ENCODE assay signal across 21 cellular contexts in the genomic region with DNA sequence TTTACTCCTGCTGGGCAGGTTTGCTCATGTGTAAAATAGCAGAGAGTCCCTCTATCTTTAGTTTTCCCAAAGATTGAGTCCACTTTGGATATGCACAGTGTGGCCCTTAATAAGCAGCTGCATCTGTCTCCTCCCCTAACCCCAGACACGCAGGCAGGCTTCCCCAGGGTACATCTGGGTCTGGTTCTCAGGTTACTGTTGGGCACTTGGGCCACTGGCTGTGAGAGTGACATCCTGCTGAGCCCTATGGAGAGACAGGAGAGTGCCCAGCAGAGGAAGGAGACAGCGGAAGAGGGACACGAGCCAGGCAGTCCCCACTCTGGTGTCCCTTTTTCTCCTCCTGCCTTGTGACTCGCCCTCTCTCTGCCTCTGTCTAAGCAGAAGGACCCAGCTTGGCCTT. TPM values are rescaled to one million over a fixed set of nuclear protein-coding genes. Genes with fewer than 3 reads are reported as not detected.
A peak's percentile ranks its signal among the peaks of the same experiment; 100 is the strongest.
DNase-seq lines count a peak whose midpoint lies in the region; ATAC-seq lines count a peak whose summit lies in the region.
"Had no signal": no experiment of that assay in that cellular context is flagged by ENCODE, and none has a peak within 500 bp of the region (broad histone marks: within the 10 kb centered on the region; RNA-seq: fewer than 3 reads in every experiment).

No MANE protein-coding gene starts in this region.

- H3K23ac ChIP-seq in mesendoderm (ENCODE audit: low read length) = no peak overlapping the region

- H4K5ac ChIP-seq in mesendoderm (ENCODE audit: low read length) = no peak overlapping the region

- no peak overlapping the region for H3K27ac ChIP-seq in mesendoderm (ENCODE audit: low read depth, low read length)
- H3K27ac ChIP-seq: left lung, sigmoid colon had no signal

- no peak overlapping the region for H4K8ac ChIP-seq in mesendoderm (ENCODE audit: low read depth, low read length)

- no CpG with 5 or more reads among the region's 4 CpGs for WGBS in mesendoderm (ENCODE audit: extremely low coverage, insufficient coverage, low lambda C conversion rate)

- ATAC-seq in GM21390 (IDR thresholded peaks at IDR 0.05; ENCODE audit: unreplicated experiment) = no peak
- ATAC-seq: activated T-cell treated with anti-CD3 and anti-CD28 coated beads, Interleukin-2, amount 50 U/mL, for 72 hours; HCT116; left lung; PC-3; T-cell had no signal

- no peak overlapping the region for H2AK5ac ChIP-seq in mesendoderm (ENCODE audit: low read length)

- H3K4me1 ChIP-seq in mesendoderm (ENCODE audit: control insufficient read depth, low read depth, low read length) = no peaks in the 10 kb centered on the region
- H3K4me1 ChIP-seq: left lung, sigmoid colon had no signal

- no peak overlapping the region for H3K4ac ChIP-seq in mesendoderm (ENCODE audit: low read depth, low read length)

- DNase-seq in NCI-H1417 (lab: John Stamatoyannopoulos, UW) = peak in 2 of 3 experiments; percentile 23 to 56
- no peak for DNase-seq in NCI-H1417 treated with DMSO at 0.1 percent for 48 hours (lab: John Stamatoyannopoulos, UW)
- DNase-seq in H7 = peak; percentile 15
- peak; percentile 70 for DNase-seq in NCI-H510A treated with DMSO at 0.1 percent for 48 hours (lab: John Stamatoyannopoulos, UW)
- peak; percentile 10 for DNase-seq in mesendoderm
- DNase-seq in RPMI8226 = no peak
- no peak for DNase-seq in NK-92 treated with Interleukin-12 subunit alpha and Interleukin-12 subunit beta, amount 100 ng/mL, for 24 hours (lab: John Stamatoyannopoulos, UW)
- DNase-seq: activated naive CD4-positive, alpha-beta T cell treated with anti-CD3 and anti-CD28 coated beads for 36 hours; activated T-cell treated with anti-CD3 and anti-CD28 coated beads, Interleukin-2, amount 50 U/mL, for 72 hours; amniotic stem cell; cortex of kidney; KG1; left lung; midbrain; NCI-H774; PC-3; SIG-M5; sigmoid colon; T-cell had no signal

- no peak overlapping the region for H3K18ac ChIP-seq in mesendoderm (ENCODE audit: low read length)

- no peak overlapping the region for H2BK120ac ChIP-seq in mesendoderm (ENCODE audit: low read depth, low read length)

- H3K79me1 ChIP-seq in mesendoderm (ENCODE audit: low read length) = no peaks in the 10 kb centered on the region

- H3K27me3 ChIP-seq in H7 (ENCODE audit: control insufficient read depth, insufficient read depth, low read length) = no peaks in the 10 kb centered on the region
- no peaks in the 10 kb centered on the region for H3K27me3 ChIP-seq in mesendoderm (ENCODE audit: insufficient read depth, low read length, poor library complexity)
- H3K27me3 ChIP-seq: left lung, sigmoid colon had no signal

- no peak overlapping the region for H3K56ac ChIP-seq in mesendoderm (ENCODE audit: low read length)

- no peak overlapping the region for H3K4me2 ChIP-seq in mesendoderm (ENCODE audit: low read length)

- H3K9ac ChIP-seq in mesendoderm (ENCODE audit: low read length) = no peak overlapping the region

- no peak overlapping the region for H2BK5ac ChIP-seq in mesendoderm (ENCODE audit: low read length)

- H3K79me2 ChIP-seq in mesendoderm (ENCODE audit: control insufficient read depth, insufficient read depth, low read length) = no peaks in the 10 kb centered on the region

- no peaks in the 10 kb centered on the region for H3K36me3 ChIP-seq in H7 (replicated peaks; ENCODE audit: control insufficient read depth, insufficient read depth, low read length)
- no peaks in the 10 kb centered on the region for H3K36me3 ChIP-seq in mesendoderm (ENCODE audit: control insufficient read depth, insufficient read depth, low read length)
- H3K36me3 ChIP-seq: left lung, sigmoid colon had no signal

- H2BK15ac ChIP-seq in mesendoderm (replicated peaks; ENCODE audit: low read depth) = no peak overlapping the region

- H3K4me3 ChIP-seq in H7 (ENCODE audit: insufficient read depth, low read depth, low read length) = no peak overlapping the region
- no peak overlapping the region for H3K4me3 ChIP-seq in mesendoderm (ENCODE audit: low read length)
- H3K4me3 ChIP-seq: left lung, sigmoid colon had no signal

RNA-seq across cellular contexts. Expression of gene XK, which starts 16.0 kb away (rescaled TPM):
- total RNA-seq in H7 (2014; rRNA removed; shearing (Covaris generic)) = 1.2 and 2.2 TPM in 2 replicates
- 0.88 TPM for polyA plus RNA-seq in mesendoderm (2013, experiment 1 of 2)
- 0.91 TPM for polyA plus RNA-seq in mesendoderm (2013, experiment 2 of 2)
- total RNA-seq: activated naive CD4-positive, alpha-beta T cell treated with anti-CD3 and anti-CD28 coated beads for 36 hours; activated T-cell treated with anti-CD3 and anti-CD28 coated beads, Interleukin-2, amount 50 U/mL, for 72 hours had no signal

Comparison
In these comparisons a context has a peak if more than half of its experiments do, and no peak if none do; other contexts are left out.
1. DNase-seq: peak in NCI-H1417 (2 of 3), H7 (single experiment), NCI-H510A treated with DMSO at 0.1 percent for 48 hours (single experiment) and mesendoderm (single experiment); none in NCI-H1417 treated with DMSO at 0.1 percent for 48 hours (single experiment), RPMI8226 (single experiment) and NK-92 treated with Interleukin-12 subunit alpha and Interleukin-12 subunit beta, amount 100 ng/mL, for 24 hours (single experiment).